In genomic region chr20:10671221-10671849, GRCh38 we compare ENCODE assay signal across 9 cellular contexts. TPM values are rescaled to one million over a fixed set of nuclear protein-coding genes. Genes with fewer than 3 reads are reported as not detected.
DNase-seq lines count a peak whose midpoint lies in the region; ATAC-seq, FAIRE-seq and TF ChIP-seq lines count a peak whose summit lies in the region.
"Had no signal": no experiment of that assay in that cellular context is flagged by ENCODE, and none has a peak within 500 bp of the region (broad histone marks: within the 10 kb centered on the region; RNA-seq: fewer than 3 reads in every experiment).

No MANE protein-coding gene starts in this region.

- H3K27ac ChIP-seq in H1 (ENCODE audit: low read depth, low read length) (no peak overlapping the region), lung (ENCODE audit: low read depth in 1 of 2, low read length in 1 of 2) (peak overlapping the region; percentile 74 to 97), stomach smooth muscle (ENCODE audit: low read length) (peak overlapping the region; percentile 92)

- no peak overlapping the region for H2BK5ac ChIP-seq in H1 (ENCODE audit: low read depth, low read length)

- no peak overlapping the region for H2BK15ac ChIP-seq in H1 (ENCODE audit: low read length)

- H2BK120ac ChIP-seq in H1 (replicated peaks; ENCODE audit: low read depth, low read length) = no peak overlapping the region

- CTCF ChIA-PET in H1 (lab: Charles Lee; ENCODE audit: partially characterized antibody) = interaction anchor here (0.7 to 3.3 kb wide), 24 partner anchors 9 to 881 kb away, joined by 3 to 19 read pairs (median 4); no protein-coding TSS in a partner anchor

- H2BK12ac ChIP-seq in H1 (ENCODE audit: low read depth, low read length) = peak overlapping the region; percentile 50; the same call in 1 of the 2 replicates

- H3K4ac ChIP-seq in H1 (replicated peaks; ENCODE audit: insufficient read length, low read depth, low read length) = no peak overlapping the region

- peaks cover 4 to 63% of the 10 kb centered on the region in 2 experiments for H3K79me2 ChIP-seq in H1 (ENCODE audit: control insufficient read depth in 1 of 2, insufficient read depth in 2 of 2, low read length in 2 of 2)

- no peak overlapping the region for H4K8ac ChIP-seq in H1 (ENCODE audit: extremely low read depth, insufficient read depth, low read length)

- POLR2A ChIA-PET in H1 (lab: Charles Lee; ENCODE audit: partially characterized antibody) = interaction anchor here (0.6 to 2.6 kb wide), 11 partner anchors 8 to 237 kb away, joined by 3 to 8 read pairs (median 3); partner anchors contain the start of genes MKKS and SLX4IP

- H4K5ac ChIP-seq in H1 (ENCODE audit: insufficient read length, low read depth, low read length) = no peak overlapping the region

- no peaks in the 10 kb centered on the region; a peak in 1 of 4 replicates for H3K9me3 ChIP-seq in H1 (ENCODE audit: insufficient read depth in 2 of 2, low read depth in 1 of 2, low read length in 1 of 2)
- no peaks in the 10 kb centered on the region for H3K9me3 ChIP-seq in lung (ENCODE audit: control insufficient read depth in 2 of 2, insufficient read depth in 1 of 2, low read length in 1 of 2)
- no peaks in the 10 kb centered on the region for H3K9me3 ChIP-seq in stomach smooth muscle (ENCODE audit: control insufficient read depth in 2 of 2, low read length in 2 of 2)

- no peak overlapping the region for H4K91ac ChIP-seq in H1 (replicated peaks; ENCODE audit: insufficient read length, low read length)

- FAIRE-seq in HTR-8/SVneo (lab: Jason Lieb, UNC) (peak; percentile 74), H1 (lab: Jason Lieb, UNC) (no peak)

- H2AK5ac ChIP-seq in H1 (ENCODE audit: low read depth, low read length) = no peak overlapping the region

- H3K4me3 ChIP-seq in H1 (ENCODE audit: extremely low read depth in 1 of 4, insufficient read depth in 2 of 4, low read depth in 3 of 4, low read length in 4 of 4) (peak overlapping the region; percentile 48 to 86 (median 79); a peak in 7 of 8 replicates), lung (peak overlapping the region; percentile 35), stomach smooth muscle (ENCODE audit: low read length in 2 of 2) (peak overlapping the region; percentile 94 to 95)

- no peak overlapping the region for H3K14ac ChIP-seq in H1 (ENCODE audit: insufficient read length)

- H3K9ac ChIP-seq in H1 (replicated peaks in 1 of 4; ENCODE audit: extremely low read depth in 1 of 4, low read depth in 3 of 4, low read length in 3 of 4) (peak overlapping the region in 1 of 4 experiments; percentile 16; a peak in 1 of 7 replicates), stomach smooth muscle (ENCODE audit: low read length in 2 of 2) (peak overlapping the region; percentile 68 to 80)

- peaks cover 19% of the 10 kb centered on the region for H3K23me2 ChIP-seq in H1 (ENCODE audit: low read depth, low read length)

- peak; percentile 36 for ATAC-seq in GM21447 (IDR thresholded peaks at IDR 0.05; ENCODE audit: unreplicated experiment)
- ATAC-seq in lung (ENCODE audit: insufficient read depth, low FRiP score) = peak; percentile 51

- peak in 2 of 3 experiments; percentile 57 to 59 for DNase-seq in NCI-H1417 (lab: John Stamatoyannopoulos, UW)
- no peak for DNase-seq in NCI-H1417 treated with DMSO at 0.1 percent for 48 hours (lab: John Stamatoyannopoulos, UW)
- DNase-seq in HTR-8/SVneo (ENCODE audit: insufficient read length, low spot score) = peak; percentile 94
- DNase-seq in T1000 (lab: John Stamatoyannopoulos, UW) = peak; percentile 84
- DNase-seq in H1 (ENCODE audit: low read depth in 1 of 2, low spot score in 2 of 2) = peak in 1 of 2 experiments; percentile 69
- no peak for DNase-seq in lung (ENCODE audit: low spot score)
- DNase-seq: DND-41 had no signal

- peak overlapping the region; percentile 78; the same call in 1 of the 2 replicates for H3K18ac ChIP-seq in H1 (ENCODE audit: extremely low read depth, low read length)

- H3K23ac ChIP-seq in H1 (ENCODE audit: insufficient read length) = no peak overlapping the region

- H3K56ac ChIP-seq in H1 (replicated peaks; ENCODE audit: insufficient read length, low read depth, low read length) = no peak overlapping the region

- no peaks in the 10 kb centered on the region; a peak in 1 of 7 replicates for H3K27me3 ChIP-seq in H1 (replicated peaks in 1 of 4; ENCODE audit: control insufficient read depth in 3 of 4, extremely low read depth in 1 of 4, insufficient read depth in 3 of 4, low read length in 3 of 4)
- H3K27me3 ChIP-seq in lung (ENCODE audit: control insufficient read depth, insufficient read depth) = no peaks in the 10 kb centered on the region
- H3K27me3 ChIP-seq in stomach smooth muscle (ENCODE audit: control insufficient read depth in 1 of 2, insufficient read depth in 2 of 2, low read length in 2 of 2) = no peaks in the 10 kb centered on the region

- H4K20me1 ChIP-seq in H1 (replicated peaks in 1 of 2; ENCODE audit: control insufficient read depth in 1 of 2, insufficient read depth in 2 of 2, low read length in 2 of 2) = peaks cover 0 to 9% of the 10 kb centered on the region in 2 experiments

- no peak for TF ChIP-seq POLR2A in H1 (IDR thresholded peaks at IDR 0.05; ENCODE audit: control extremely low read depth in 1 of 2, low read depth in 2 of 2, low read length in 2 of 2)

- H3K4me2 ChIP-seq in H1 (ENCODE audit: insufficient read depth in 1 of 2, low read depth in 2 of 2, low read length in 2 of 2) = peak overlapping the region; percentile 64 to 82

- 14% methylated on average over 11 of the region's 12 CpGs; no CpG with 5 or more reads in 1 of the 2 experiments for WGBS in H1 (ENCODE audit: extremely low coverage in 1 of 2, insufficient coverage in 1 of 2, insufficient read length in 1 of 2, insufficient replicate concordance in 2 of 2, low coverage in 1 of 2, low lambda C conversion rate in 2 of 2, missing lambda C conversion rate in 1 of 2), 2 experiments
- WGBS in lung, 2 donors = 3 to 5% methylated on average over 12 of the region's 12 CpGs

- H3K4me1 ChIP-seq in H1 (replicated peaks in 1 of 4; ENCODE audit: control insufficient read depth in 3 of 4, insufficient read depth in 4 of 4, low read length in 3 of 4) = peaks cover 0 to 24% (median 17%) of the 10 kb centered on the region in 4 experiments; a peak in 6 of 7 replicates
- H3K4me1 ChIP-seq in lung (ENCODE audit: control insufficient read depth in 2 of 2, insufficient read depth in 2 of 2, low read length in 2 of 2) = peaks cover 4 to 11% of the 10 kb centered on the region in 2 donors
- H3K4me1 ChIP-seq in stomach smooth muscle (ENCODE audit: control insufficient read depth, insufficient read depth, low read length) = peaks cover 43% of the 10 kb centered on the region

- peaks cover 4% of the 10 kb centered on the region for H3K79me1 ChIP-seq in H1 (ENCODE audit: low read depth, low read length)

- TF ChIP-seq CTCF in H1 (IDR thresholded peaks at IDR 0.05; ENCODE audit: control extremely low read depth in 1 of 3, insufficient read depth in 1 of 3, low read depth in 1 of 3, low read length in 3 of 3) = peak; percentile 53 to 77 (median 76)
- TF ChIP-seq CTCF in lung (IDR thresholded peaks at IDR 0.05; ENCODE audit: control extremely low read depth, extremely low read depth) = peak; percentile 6

- TF ChIP-seq RAD21 in H1 (IDR thresholded peaks at IDR 0.05 in 1 of 2, conservative IDR thresholded peaks at IDR 0.05 in 1 of 2; ENCODE audit: low read depth in 2 of 2, low read length in 2 of 2) = peak; percentile 36 to 55

- no peak overlapping the region for H2BK20ac ChIP-seq in H1 (ENCODE audit: low read length)

- TF ChIP-seq EP300 in H1 (IDR thresholded peaks at IDR 0.05; ENCODE audit: borderline replicate concordance in 1 of 2, low read depth in 2 of 2, low read length in 2 of 2) = no peak

- H3K36me3 ChIP-seq in H1 (ENCODE audit: control insufficient read depth in 2 of 4, insufficient read depth in 4 of 4, low read length in 3 of 4) (peaks cover 0 to 24% (median 4%) of the 10 kb centered on the region in 4 experiments; a peak in 3 of 8 replicates), lung (ENCODE audit: control insufficient read depth in 2 of 2, insufficient read depth in 2 of 2, low read length in 2 of 2) (no peaks in the 10 kb centered on the region), stomach smooth muscle (ENCODE audit: control insufficient read depth in 2 of 2, insufficient read depth in 2 of 2, low read length in 2 of 2) (peaks cover 7 to 12% of the 10 kb centered on the region in 2 donors)

- H2AFZ ChIP-seq in H1 (ENCODE audit: low read length) = no peak overlapping the region

TF ChIP-seq in H1, 55 proteins besides CTCF, POLR2A, EP300 and RAD21 (continues in another document):
- TF ChIP-seq RNF2 (IDR thresholded peaks at IDR 0.05; ENCODE audit: borderline replicate concordance, low read depth, low read length, missing control alignments, poor library complexity, severe bottlenecking) = no peak
- TF ChIP-seq NANOG (IDR thresholded peaks at IDR 0.05; ENCODE audit: insufficient read depth, low read depth, low read length, poor library complexity, severe bottlenecking) = no peak
- no peak for TF ChIP-seq SIX5 (IDR thresholded peaks at IDR 0.05; ENCODE audit: low read depth, low read length)
- no peak for TF ChIP-seq RBBP5 (IDR thresholded peaks at IDR 0.05; ENCODE audit: borderline replicate concordance, low read depth, low read length)

RNA-seq across cellular contexts. Expression of gene JAG1, which starts 2.5 kb away (rescaled TPM):
- total RNA-seq in H1 (2021; fragmentation: NEBNext Ultra II Directional; extraction: Animal tissue kit (Norgen Biotek cat#: 25700)) = 27.3 and 29.1 TPM in 2 replicates
- polyA plus RNA-seq in H1 (2011; rRNA removed) (13.5 and 19.7 TPM in 2 replicates), lung (10 to 100 TPM; 11.9 to 32.3 TPM)
- polyA plus RNA-seq in H1 (2011; cell fraction: cytosol; rRNA removed) = 18.4 TPM
- 65.7 TPM for polyA plus RNA-seq in H1 (2011; cell fraction: nucleus; rRNA removed)
- 19.6 to 22.8 TPM (median 21.2 TPM) in 4 replicates for polyA plus RNA-seq in H1 (2012, experiment 1 of 2)
- 6.3 TPM for polyA plus RNA-seq in H1 (2012, experiment 2 of 2)
- polyA plus RNA-seq in H1 (2013, experiment 1 of 2) = 18.1 TPM
- 15.5 TPM for polyA plus RNA-seq in H1 (2013, experiment 2 of 2)
- 83.6 and 86.3 TPM in 2 replicates for polyA minus RNA-seq in H1 (2011; rRNA and poly(A)+ RNA removed)
- polyA minus RNA-seq in H1 (2011; cell fraction: cytosol; rRNA and poly(A)+ RNA removed) = 65.6 TPM
- polyA minus RNA-seq in H1 (2011; cell fraction: nucleus; rRNA and poly(A)+ RNA removed) = 76.8 TPM
- total RNA-seq in lung = 10 to 100 TPM; 61.4 to 70.3 TPM

Comparison
In these comparisons a context has a peak if more than half of its experiments do, and no peak if none do; other contexts are left out.
1. DNase-seq: peak in NCI-H1417 (2 of 3), HTR-8/SVneo (single experiment) and T1000 (single experiment); none in NCI-H1417 treated with DMSO at 0.1 percent for 48 hours (single experiment) and lung (single experiment).
2. H3K4me3 ChIP-seq: peak in every context shown above with its lines; median percentile 94 in stomach smooth muscle; 79 in H1; 35 in lung.